Comparison of ENCODE assay signal across 28 cellular contexts in genomic region chr1:109567823-109568222, GRCh38. TPM values are rescaled to one million over a fixed set of nuclear protein-coding genes. Genes with fewer than 3 reads are reported as not detected.
A peak's percentile ranks its signal among the peaks of the same experiment; 100 is the strongest.
DNase-seq lines count a peak whose midpoint lies in the region; ATAC-seq and TF ChIP-seq lines count a peak whose summit lies in the region.
"Had no signal": no experiment of that assay in that cellular context is flagged by ENCODE, and none has a peak within 500 bp of the region (broad histone marks: within the 10 kb centered on the region; RNA-seq: fewer than 3 reads in every experiment).

No MANE protein-coding gene starts in this region.

- no peaks in the 10 kb centered on the region for H3K36me3 ChIP-seq in right lobe of liver
- H3K36me3 ChIP-seq: adrenal gland, BLaER1, colonic mucosa, suprapubic skin had no signal

- no peaks in the 10 kb centered on the region for H3K27me3 ChIP-seq in right lobe of liver
- H3K27me3 ChIP-seq: adrenal gland, BLaER1, colonic mucosa, suprapubic skin had no signal

- no peaks in the 10 kb centered on the region for H3K9me3 Mint-ChIP-seq in activated CD8-positive, alpha-beta memory T cell treated with anti-CD3 and anti-CD28 coated beads, Interleukin-2, amount 10 ng/mL, durations not matched to agents 7 days and 5 days (ENCODE audit: low read depth)
- H3K9me3 Mint-ChIP-seq: activated B cell treated with CpG ODN at 0.5 μM for 24 hours, endodermal cell had no signal

- H3K27ac Mint-ChIP-seq in activated CD8-positive, alpha-beta memory T cell treated with anti-CD3 and anti-CD28 coated beads, Interleukin-2, amount 10 ng/mL, durations not matched to agents 7 days and 5 days = no peak overlapping the region
- H3K27ac Mint-ChIP-seq: activated B cell treated with CpG ODN at 0.5 μM for 24 hours, endodermal cell had no signal

- peak; percentile 48 to 75 (median 58) for ATAC-seq in right lobe of liver
- no peak for ATAC-seq in activated CD8-positive, alpha-beta memory T cell treated with anti-CD3 and anti-CD28 coated beads, Interleukin-2, amount 10 ng/mL, durations not matched to agents 7 days and 5 days
- ATAC-seq in GM18858 (IDR thresholded peaks at IDR 0.05; ENCODE audit: unreplicated experiment) = no peak
- ATAC-seq: Right ventricle myocardium inferior had no signal

- TF ChIP-seq CTCF in 22Rv1 (IDR thresholded peaks at IDR 0.05) = peak; percentile 33; the same call in 1 of the 2 replicates
- TF ChIP-seq CTCF in right lobe of liver (IDR thresholded peaks at IDR 0.05) = peak in 2 of 4 donors; percentile 6 to 8

- no peak for TF ChIP-seq POLR2A in right lobe of liver (IDR thresholded peaks at IDR 0.05)

- H3K4me3 Mint-ChIP-seq in activated CD8-positive, alpha-beta memory T cell treated with anti-CD3 and anti-CD28 coated beads, Interleukin-2, amount 10 ng/mL, durations not matched to agents 7 days and 5 days = no peak overlapping the region
- H3K4me3 Mint-ChIP-seq: endodermal cell had no signal

- no peaks in the 10 kb centered on the region for H3K27me3 Mint-ChIP-seq in activated CD8-positive, alpha-beta memory T cell treated with anti-CD3 and anti-CD28 coated beads, Interleukin-2, amount 10 ng/mL, durations not matched to agents 7 days and 5 days
- H3K27me3 Mint-ChIP-seq: activated B cell treated with CpG ODN at 0.5 μM for 24 hours had no signal

- no peaks in the 10 kb centered on the region for H3K9me3 ChIP-seq in right lobe of liver
- H3K9me3 ChIP-seq: adrenal gland, BLaER1, colonic mucosa, suprapubic skin had no signal

- H3K36me3 Mint-ChIP-seq in activated CD8-positive, alpha-beta memory T cell treated with anti-CD3 and anti-CD28 coated beads, Interleukin-2, amount 10 ng/mL, durations not matched to agents 7 days and 5 days = peaks cover 5% of the 10 kb centered on the region

- H3K4me3 ChIP-seq in right lobe of liver = no peak overlapping the region
- H3K4me3 ChIP-seq: adrenal gland, BLaER1, colonic mucosa, GM23248, suprapubic skin had no signal

- peaks cover 26% of the 10 kb centered on the region for H3K4me1 Mint-ChIP-seq in activated CD8-positive, alpha-beta memory T cell treated with anti-CD3 and anti-CD28 coated beads, Interleukin-2, amount 10 ng/mL, durations not matched to agents 7 days and 5 days

- intact Hi-C loops in right lobe of liver (cut with DNase I) = no loop called here

- H3K27ac ChIP-seq in 22Rv1 = no peak overlapping the region
- no peak overlapping the region for H3K27ac ChIP-seq in right lobe of liver
- H3K27ac ChIP-seq: adrenal gland, BLaER1, colonic mucosa, GM23248, suprapubic skin had no signal

- CTCF ChIA-PET in activated CD8-positive, alpha-beta memory T cell treated with anti-CD3 and anti-CD28 coated beads, Interleukin-2, amount 10 ng/mL, durations not matched to agents 7 days and 5 days (lab: Charles Lee) = interaction anchor here (0.6 kb wide), 1 partner anchor 76 kb away, joined by 3 read pairs; no protein-coding TSS in a partner anchor

- DNase-seq in DMS 273 (lab: John Stamatoyannopoulos, UW; ENCODE audit: unreplicated experiment) (peak; percentile 37), NCI-H69 (lab: John Stamatoyannopoulos, UW) (peak; percentile 35), right lobe of liver (no peak), UCSD-AML1 (lab: John Stamatoyannopoulos, UW; ENCODE audit: unreplicated experiment) (no peak), Kasumi-1 (lab: John Stamatoyannopoulos, UW) (no peak)
- DNase-seq in activated CD8-positive, alpha-beta memory T cell treated with anti-CD3 and anti-CD28 coated beads, Interleukin-2, amount 10 ng/mL, durations not matched to agents 7 days and 5 days = no peak
- DNase-seq: ACHN; activated B cell treated with CpG ODN at 0.5 μM for 24 hours; activated CD4-positive, alpha-beta T cell treated with anti-CD3 and anti-CD28 coated beads, Interleukin-2, amount 50 U/mL, for 4 hours; activated gamma-delta T cell; adrenal gland; colonic mucosa; DMS53; endodermal cell; GF-D8; GM23248; IMR-90; MM.1S; NCI-H1436; NCI-H774; posterior cingulate gyrus had no signal

- H3K4me1 ChIP-seq in right lobe of liver = peaks cover 0 to 47% (median 16%) of the 10 kb centered on the region in 4 donors

RNA-seq across cellular contexts. Expression of gene GNAI3, which starts 19.4 kb away (rescaled TPM):
- 1 to 10 TPM; 2.5 to 4.3 (median 3.3) TPM for total RNA-seq in right lobe of liver
- total RNA-seq in activated CD8-positive, alpha-beta memory T cell treated with anti-CD3 and anti-CD28 coated beads, Interleukin-2, amount 10 ng/mL, durations not matched to agents 7 days and 5 days = 1 to 10 TPM; 7.5 to 8.3 TPM

RNA-seq across cellular contexts. Expression of gene GPR61, which starts 28.2 kb away (rescaled TPM):
- not detected for total RNA-seq in right lobe of liver
- under 1 TPM in 1 of 2 experiments, not detected in 1; 0.16 TPM for total RNA-seq in activated CD8-positive, alpha-beta memory T cell treated with anti-CD3 and anti-CD28 coated beads, Interleukin-2, amount 10 ng/mL, durations not matched to agents 7 days and 5 days
- total RNA-seq: activated B cell treated with CpG ODN at 0.5 μM for 24 hours, colonic mucosa, fibroblast of lung, GM23248, IMR-90, kidney epithelial cell, Right ventricle myocardium inferior had no signal

RNA-seq across cellular contexts. Expression of gene GNAT2, which starts 51.6 kb away (rescaled TPM):
- under 1 TPM in 3 of 6 experiments, not detected in 3; 0.20 to 0.21 (median 0.20) TPM for total RNA-seq in right lobe of liver
- total RNA-seq in activated CD8-positive, alpha-beta memory T cell treated with anti-CD3 and anti-CD28 coated beads, Interleukin-2, amount 10 ng/mL, durations not matched to agents 7 days and 5 days = not detected
- total RNA-seq: activated B cell treated with CpG ODN at 0.5 μM for 24 hours, endodermal cell, GM23248, kidney epithelial cell, Right ventricle myocardium inferior, suprapubic skin had no signal

RNA-seq across cellular contexts. Expression of gene AMPD2, which starts 51.8 kb away (rescaled TPM):
- 10 to 100 TPM; 29.1 to 59.1 (median 37.2) TPM for total RNA-seq in right lobe of liver
- 100 to 1,000 TPM in 1 of 2 experiments, 10 to 100 TPM in 1; 90.4 to 113 TPM for total RNA-seq in activated CD8-positive, alpha-beta memory T cell treated with anti-CD3 and anti-CD28 coated beads, Interleukin-2, amount 10 ng/mL, durations not matched to agents 7 days and 5 days

RNA-seq across cellular contexts. Expression of gene AMIGO1, which starts 58.3 kb away (rescaled TPM):
- total RNA-seq in right lobe of liver = 1 to 10 TPM; 2.6 to 3.9 (median 3.2) TPM
- total RNA-seq in activated CD8-positive, alpha-beta memory T cell treated with anti-CD3 and anti-CD28 coated beads, Interleukin-2, amount 10 ng/mL, durations not matched to agents 7 days and 5 days = under 1 TPM; 0.20 to 0.26 TPM

Comparison
In these comparisons a context has a peak if more than half of its experiments do, and no peak if none do; other contexts are left out.
1. DNase-seq: peak in DMS 273 (single experiment) and NCI-H69 (single experiment); none in right lobe of liver (0 of 3), UCSD-AML1 (single experiment), Kasumi-1 (0 of 2) and activated CD8-positive, alpha-beta memory T cell treated with anti-CD3 and anti-CD28 coated beads, Interleukin-2, amount 10 ng/mL, durations not matched to agents 7 days and 5 days (single experiment).
2. ATAC-seq: peak in right lobe of liver (4 of 4); none in activated CD8-positive, alpha-beta memory T cell treated with anti-CD3 and anti-CD28 coated beads, Interleukin-2, amount 10 ng/mL, durations not matched to agents 7 days and 5 days (single experiment) and GM18858 (single experiment).